In the genomic region with DNA sequence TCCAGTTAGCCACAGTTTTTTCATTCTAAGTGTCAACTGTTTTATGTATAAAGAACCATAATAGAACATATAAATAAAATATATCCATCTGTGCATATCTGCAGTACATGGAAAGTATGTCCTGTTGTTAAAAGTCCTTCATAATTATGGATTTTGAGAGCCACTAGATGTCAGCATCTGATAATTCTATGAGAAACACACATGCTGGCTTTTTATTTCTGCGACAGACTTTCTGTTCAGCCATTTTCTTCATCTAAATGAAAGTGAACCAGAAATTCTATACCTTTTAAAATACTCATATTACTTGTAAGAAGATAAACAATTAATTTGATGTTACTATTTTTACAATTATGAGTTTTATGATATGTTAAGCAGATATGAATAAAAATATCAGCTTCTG, we compare ENCODE assay signal across 9 cellular contexts.
DNase-seq lines count a peak whose midpoint lies in the region; ATAC-seq and TF ChIP-seq lines count a peak whose summit lies in the region.
"Had no signal": no experiment of that assay in that cellular context is flagged by ENCODE, and none has a peak within 500 bp of the region (broad histone marks: within the 10 kb centered on the region; RNA-seq: fewer than 3 reads in every experiment).

No MANE protein-coding gene starts in this region.

- H3K4me2 ChIP-seq in H9 (ENCODE audit: insufficient read depth, insufficient read length, low read length), result no peak overlapping the region

- no peaks in the 10 kb centered on the region for H3K36me3 Mint-ChIP-seq in H9 (ENCODE audit: insufficient read depth in 1 of 3, low read depth in 3 of 3)
- no peaks in the 10 kb centered on the region for H3K36me3 Mint-ChIP-seq in endodermal cell (ENCODE audit: low read depth)

- no peak overlapping the region for H3K4me3 Mint-ChIP-seq in H9
- no peak overlapping the region for H3K4me3 Mint-ChIP-seq in endodermal cell

- H3K27me3 Mint-ChIP-seq in H9 (ENCODE audit: low read depth) (no peaks in the 10 kb centered on the region), endodermal cell (ENCODE audit: insufficient read depth) (no peaks in the 10 kb centered on the region)

- no peak overlapping the region for H2BK20ac ChIP-seq in H9 (ENCODE audit: low read depth, low read length, poor library complexity, severe bottlenecking)

- no peak overlapping the region for H4K8ac ChIP-seq in H9 (replicated peaks; ENCODE audit: insufficient read length, low read depth, low read length)

- H3K23me2 ChIP-seq in H9 (ENCODE audit: insufficient read length, low read depth, low read length, poor library complexity, severe bottlenecking), result no peaks in the 10 kb centered on the region

- whole genome bisulfite sequencing in H9 (ENCODE audit: extremely low coverage, insufficient read length, low lambda C conversion rate), result no CpG with 5 or more reads among the region's 1 CpG
- 100% methylated on average over 1 of the region's 1 CpG; no CpG with 5 or more reads in 1 of the 2 experiments for WGBS in endodermal cell (ENCODE audit: insufficient coverage in 1 of 2, insufficient read length in 1 of 2), 2 experiments

- H2BK12ac ChIP-seq in H9 (ENCODE audit: insufficient read length, low read depth, low read length), result no peak overlapping the region

- H3K4me1 ChIP-seq in H9 (ENCODE audit: insufficient read depth, low read length), result no peaks in the 10 kb centered on the region; the same call in 1 of the 2 replicates
- H3K4me1 ChIP-seq in endodermal cell (ENCODE audit: control insufficient read depth, insufficient read depth, low read length), result no peaks in the 10 kb centered on the region

- H4K91ac ChIP-seq in H9 (ENCODE audit: insufficient read length, low read depth, low read length), result no peak overlapping the region

- no peaks in the 10 kb centered on the region; a peak in 1 of 5 replicates for H3K9me3 Mint-ChIP-seq in H9
- H3K9me3 Mint-ChIP-seq in endodermal cell, result no peaks in the 10 kb centered on the region

- H2BK5ac ChIP-seq in H9 (ENCODE audit: insufficient read length, low read length), result no peak overlapping the region

- H3T11ph ChIP-seq in H9 (ENCODE audit: low read length), result no peak overlapping the region

- H3K27me3 ChIP-seq in H9 (ENCODE audit: insufficient read depth, low read length) (no peaks in the 10 kb centered on the region), endodermal cell (ENCODE audit: control insufficient read depth, insufficient read depth, low read length, poor library complexity, severe bottlenecking) (no peaks in the 10 kb centered on the region)

- no peaks in the 10 kb centered on the region for H3K36me3 ChIP-seq in endodermal cell (ENCODE audit: control insufficient read depth, insufficient read depth, low read length)

- H4K5ac ChIP-seq in H9 (ENCODE audit: insufficient read length, low read depth, low read length), result no peak overlapping the region

- H3K56ac ChIP-seq in H9 (ENCODE audit: insufficient read length, low read depth, low read length), result no peak overlapping the region

- H3K23ac ChIP-seq in H9 (ENCODE audit: insufficient read length, low read depth, low read length), result no peak overlapping the region

- peak; percentile 53 for TF ChIP-seq CTCF in H9 (conservative IDR thresholded peaks at IDR 0.05)
- TF ChIP-seq CTCF in endodermal cell (conservative IDR thresholded peaks at IDR 0.05), result peak; percentile 45

- H3K18ac ChIP-seq in H9 (ENCODE audit: insufficient read length, low read depth, low read length), result no peak overlapping the region

- H3K4me3 ChIP-seq in endodermal cell (ENCODE audit: low read length), result no peak overlapping the region

- no peak overlapping the region for H3K27ac Mint-ChIP-seq in H9
- H3K27ac Mint-ChIP-seq in endodermal cell, result no peak overlapping the region

- intact Hi-C loops in sciatic nerve (cut with DNase I), result no loop called here

- H3K4me1 Mint-ChIP-seq in H9 (peaks cover 9 to 13% of the 10 kb centered on the region in 2 experiments), endodermal cell (no peaks in the 10 kb centered on the region)

- DNase-seq in H9, result no peak
- peak; percentile 69 for DNase-seq in NCI-H69 (lab: John Stamatoyannopoulos, UW)
- no peak for DNase-seq in endodermal cell
- no peak for DNase-seq in sciatic nerve (ENCODE audit: low spot score)
- DNase-seq in NCI-H146 (lab: John Stamatoyannopoulos, UW), result no peak
- no peak for DNase-seq in GM19240 (ENCODE audit: insufficient read length, low spot score)
- DNase-seq: stimulated activated CD4-positive, alpha-beta T cell treated with anti-CD3 and anti-CD28 coated beads, Interleukin-4, amount 100 ng/mL, for 1 hour had no signal

- ATAC-seq in sciatic nerve (peak; percentile 45), HG03025 (IDR thresholded peaks at IDR 0.05; ENCODE audit: low FRiP score, unreplicated experiment) (no peak), HG03108 (IDR thresholded peaks at IDR 0.05; ENCODE audit: unreplicated experiment) (no peak)

- no peak overlapping the region for H3K14ac ChIP-seq in H9 (ENCODE audit: insufficient read depth, low read length)

- no peak overlapping the region for H2AFZ ChIP-seq in H9 (ENCODE audit: low read length)

- H4K20me1 ChIP-seq in H9 (ENCODE audit: control insufficient read depth, insufficient read depth, insufficient read length), result no peaks in the 10 kb centered on the region

- no peak overlapping the region for H2AK5ac ChIP-seq in H9 (ENCODE audit: insufficient read length, low read length)

- no peaks in the 10 kb centered on the region for H3K79me2 ChIP-seq in H9 (ENCODE audit: insufficient read depth, low read length)

- no peaks in the 10 kb centered on the region for H3K9me3 ChIP-seq in H9 (ENCODE audit: control insufficient read depth, low read depth, low read length)
- H3K9me3 ChIP-seq in endodermal cell (ENCODE audit: control insufficient read depth, low read length), result no peaks in the 10 kb centered on the region

- H3K79me1 ChIP-seq in H9 (ENCODE audit: insufficient read depth, low read depth, low read length, poor library complexity, severe bottlenecking), result no peaks in the 10 kb centered on the region

- no peak overlapping the region for H3K27ac ChIP-seq in H9 (ENCODE audit: insufficient read length, low read depth, low read length)
- no peak overlapping the region for H3K27ac ChIP-seq in endodermal cell (ENCODE audit: low read depth, low read length)

- H2BK120ac ChIP-seq in H9 (ENCODE audit: low read depth, low read length, poor library complexity, severe bottlenecking), result no peak overlapping the region

- H3K4ac ChIP-seq in H9 (ENCODE audit: low read depth, low read length), result no peak overlapping the region

- H3K9ac ChIP-seq in H9 (ENCODE audit: extremely low read depth, insufficient read length, low read length), result no peak overlapping the region
- H3K9ac ChIP-seq in endodermal cell (ENCODE audit: extremely low read depth, low read length, poor library complexity, severe bottlenecking), result no peak overlapping the region

- H2BK15ac ChIP-seq in H9 (ENCODE audit: low read depth, low read length), result no peak overlapping the region
